In the genomic region with DNA sequence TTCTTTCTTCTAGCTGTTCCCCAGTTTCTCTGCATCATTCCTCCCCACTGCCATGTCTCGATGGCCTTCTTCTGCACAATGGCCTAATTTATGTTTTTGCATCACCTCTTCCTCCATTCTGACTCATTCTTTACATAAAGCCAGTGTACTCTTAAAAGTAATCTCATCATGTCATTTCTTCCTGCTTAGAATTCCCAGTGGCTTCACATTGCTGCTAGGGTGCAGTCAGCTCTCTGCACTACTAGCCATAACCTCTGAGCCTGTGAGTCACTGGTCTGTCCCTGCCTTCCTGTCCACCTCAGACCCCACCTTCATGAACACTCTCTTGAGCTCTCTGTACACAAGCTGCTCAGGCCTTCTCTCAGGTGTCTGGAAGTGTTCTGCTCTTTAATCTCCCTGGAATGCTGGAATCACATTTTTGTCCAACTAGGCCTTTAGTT, we compare ENCODE assay signal across 1 cellular context.
TF ChIP-seq lines count a peak whose summit lies in the region.

No MANE protein-coding gene starts in this region.

TF ChIP-seq in HepG2, 621 proteins besides CTCF, POLR2A, EP300 and RAD21 (continued from another document and continues in another):
- TF ChIP-seq, protein P1, sequence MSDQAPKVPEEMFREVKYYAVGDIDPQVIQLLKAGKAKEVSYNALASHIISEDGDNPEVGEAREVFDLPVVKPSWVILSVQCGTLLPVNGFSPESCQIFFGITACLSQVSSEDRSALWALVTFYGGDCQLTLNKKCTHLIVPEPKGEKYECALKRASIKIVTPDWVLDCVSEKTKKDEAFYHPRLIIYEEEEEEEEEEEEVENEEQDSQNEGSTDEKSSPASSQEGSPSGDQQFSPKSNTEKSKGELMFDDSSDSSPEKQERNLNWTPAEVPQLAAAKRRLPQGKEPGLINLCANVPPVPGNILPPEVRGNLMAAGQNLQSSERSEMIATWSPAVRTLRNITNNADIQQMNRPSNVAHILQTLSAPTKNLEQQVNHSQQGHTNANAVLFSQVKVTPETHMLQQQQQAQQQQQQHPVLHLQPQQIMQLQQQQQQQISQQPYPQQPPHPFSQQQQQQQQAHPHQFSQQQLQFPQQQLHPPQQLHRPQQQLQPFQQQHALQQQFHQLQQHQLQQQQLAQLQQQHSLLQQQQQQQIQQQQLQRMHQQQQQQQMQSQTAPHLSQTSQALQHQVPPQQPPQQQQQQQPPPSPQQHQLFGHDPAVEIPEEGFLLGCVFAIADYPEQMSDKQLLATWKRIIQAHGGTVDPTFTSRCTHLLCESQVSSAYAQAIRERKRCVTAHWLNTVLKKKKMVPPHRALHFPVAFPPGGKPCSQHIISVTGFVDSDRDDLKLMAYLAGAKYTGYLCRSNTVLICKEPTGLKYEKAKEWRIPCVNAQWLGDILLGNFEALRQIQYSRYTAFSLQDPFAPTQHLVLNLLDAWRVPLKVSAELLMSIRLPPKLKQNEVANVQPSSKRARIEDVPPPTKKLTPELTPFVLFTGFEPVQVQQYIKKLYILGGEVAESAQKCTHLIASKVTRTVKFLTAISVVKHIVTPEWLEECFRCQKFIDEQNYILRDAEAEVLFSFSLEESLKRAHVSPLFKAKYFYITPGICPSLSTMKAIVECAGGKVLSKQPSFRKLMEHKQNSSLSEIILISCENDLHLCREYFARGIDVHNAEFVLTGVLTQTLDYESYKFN (CRISPR knock-in tag; conservative IDR thresholded peaks at IDR 0.05): peak; percentile 58; the same call in 1 of the 2 replicates
- TF ChIP-seq ATF7 (IDR thresholded peaks at IDR 0.05) (peak; percentile 22; the same call in 1 of the 2 replicates), ATF7 (CRISPR knock-in tag; IDR thresholded peaks at IDR 0.05) (no peak), KDM5B (CRISPR knock-in tag; IDR thresholded peaks at IDR 0.05; ENCODE audit: borderline replicate concordance) (no peak), ARNT2 (CRISPR knock-in tag; IDR thresholded peaks at IDR 0.05; ENCODE audit: low read depth) (no peak), ATRX (CRISPR knock-in tag; IDR thresholded peaks at IDR 0.05; ENCODE audit: borderline replicate concordance) (no peak), MLLT10 (CRISPR knock-in tag; IDR thresholded peaks at IDR 0.05) (no peak), ZNF792 (CRISPR knock-in tag; IDR thresholded peaks at IDR 0.05) (no peak), SIX4 (CRISPR knock-in tag; IDR thresholded peaks at IDR 0.05) (no peak), GATAD1 (CRISPR knock-in tag; IDR thresholded peaks at IDR 0.05) (no peak), ZFAT (CRISPR knock-in tag; conservative IDR thresholded peaks at IDR 0.05) (no peak), YY1 (IDR thresholded peaks at IDR 0.05; ENCODE audit: insufficient read depth, insufficient replicate concordance, low read depth, low read length) (no peak), ZSCAN31 (CRISPR knock-in tag; IDR thresholded peaks at IDR 0.05; ENCODE audit: low read depth) (no peak), SATB2 (CRISPR knock-in tag; IDR thresholded peaks at IDR 0.05) (no peak), ZNF883 (CRISPR knock-in tag; IDR thresholded peaks at IDR 0.05; ENCODE audit: not compliant biosample characterization) (no peak), ZNF761 (CRISPR knock-in tag; conservative IDR thresholded peaks at IDR 0.05) (no peak), ZNF780A (CRISPR knock-in tag; IDR thresholded peaks at IDR 0.05) (no peak), FLYWCH1 (CRISPR knock-in tag; IDR thresholded peaks at IDR 0.05) (no peak), YEATS2 (CRISPR knock-in tag; IDR thresholded peaks at IDR 0.05; ENCODE audit: borderline replicate concordance) (peak; percentile 22; the same call in 1 of the 2 replicates), SRY (CRISPR knock-in tag; IDR thresholded peaks at IDR 0.05) (no peak), ATM (IDR thresholded peaks at IDR 0.05; ENCODE audit: borderline replicate concordance) (no peak), NFKB2 (CRISPR knock-in tag; IDR thresholded peaks at IDR 0.05; ENCODE audit: borderline replicate concordance) (no peak), ARHGAP35 (CRISPR knock-in tag; IDR thresholded peaks at IDR 0.05; ENCODE audit: borderline replicate concordance) (no peak), POLR2AphosphoS5 (IDR thresholded peaks at IDR 0.05; ENCODE audit: low read depth, low read length) (no peak), PAX8 (CRISPR knock-in tag; IDR thresholded peaks at IDR 0.05; ENCODE audit: borderline replicate concordance) (no peak)
- TF ChIP-seq, protein P2, sequence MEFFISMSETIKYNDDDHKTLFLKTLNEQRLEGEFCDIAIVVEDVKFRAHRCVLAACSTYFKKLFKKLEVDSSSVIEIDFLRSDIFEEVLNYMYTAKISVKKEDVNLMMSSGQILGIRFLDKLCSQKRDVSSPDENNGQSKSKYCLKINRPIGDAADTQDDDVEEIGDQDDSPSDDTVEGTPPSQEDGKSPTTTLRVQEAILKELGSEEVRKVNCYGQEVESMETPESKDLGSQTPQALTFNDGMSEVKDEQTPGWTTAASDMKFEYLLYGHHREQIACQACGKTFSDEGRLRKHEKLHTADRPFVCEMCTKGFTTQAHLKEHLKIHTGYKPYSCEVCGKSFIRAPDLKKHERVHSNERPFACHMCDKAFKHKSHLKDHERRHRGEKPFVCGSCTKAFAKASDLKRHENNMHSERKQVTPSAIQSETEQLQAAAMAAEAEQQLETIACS (CRISPR knock-in tag; IDR thresholded peaks at IDR 0.05): no peak
- TF ChIP-seq, protein P3, sequence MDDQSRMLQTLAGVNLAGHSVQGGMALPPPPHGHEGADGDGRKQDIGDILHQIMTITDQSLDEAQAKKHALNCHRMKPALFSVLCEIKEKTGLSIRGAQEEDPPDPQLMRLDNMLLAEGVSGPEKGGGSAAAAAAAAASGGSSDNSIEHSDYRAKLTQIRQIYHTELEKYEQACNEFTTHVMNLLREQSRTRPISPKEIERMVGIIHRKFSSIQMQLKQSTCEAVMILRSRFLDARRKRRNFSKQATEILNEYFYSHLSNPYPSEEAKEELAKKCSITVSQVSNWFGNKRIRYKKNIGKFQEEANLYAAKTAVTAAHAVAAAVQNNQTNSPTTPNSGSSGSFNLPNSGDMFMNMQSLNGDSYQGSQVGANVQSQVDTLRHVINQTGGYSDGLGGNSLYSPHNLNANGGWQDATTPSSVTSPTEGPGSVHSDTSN (CRISPR knock-in tag; IDR thresholded peaks at IDR 0.05; ENCODE audit: borderline replicate concordance): no peak
- TF ChIP-seq, protein P4, sequence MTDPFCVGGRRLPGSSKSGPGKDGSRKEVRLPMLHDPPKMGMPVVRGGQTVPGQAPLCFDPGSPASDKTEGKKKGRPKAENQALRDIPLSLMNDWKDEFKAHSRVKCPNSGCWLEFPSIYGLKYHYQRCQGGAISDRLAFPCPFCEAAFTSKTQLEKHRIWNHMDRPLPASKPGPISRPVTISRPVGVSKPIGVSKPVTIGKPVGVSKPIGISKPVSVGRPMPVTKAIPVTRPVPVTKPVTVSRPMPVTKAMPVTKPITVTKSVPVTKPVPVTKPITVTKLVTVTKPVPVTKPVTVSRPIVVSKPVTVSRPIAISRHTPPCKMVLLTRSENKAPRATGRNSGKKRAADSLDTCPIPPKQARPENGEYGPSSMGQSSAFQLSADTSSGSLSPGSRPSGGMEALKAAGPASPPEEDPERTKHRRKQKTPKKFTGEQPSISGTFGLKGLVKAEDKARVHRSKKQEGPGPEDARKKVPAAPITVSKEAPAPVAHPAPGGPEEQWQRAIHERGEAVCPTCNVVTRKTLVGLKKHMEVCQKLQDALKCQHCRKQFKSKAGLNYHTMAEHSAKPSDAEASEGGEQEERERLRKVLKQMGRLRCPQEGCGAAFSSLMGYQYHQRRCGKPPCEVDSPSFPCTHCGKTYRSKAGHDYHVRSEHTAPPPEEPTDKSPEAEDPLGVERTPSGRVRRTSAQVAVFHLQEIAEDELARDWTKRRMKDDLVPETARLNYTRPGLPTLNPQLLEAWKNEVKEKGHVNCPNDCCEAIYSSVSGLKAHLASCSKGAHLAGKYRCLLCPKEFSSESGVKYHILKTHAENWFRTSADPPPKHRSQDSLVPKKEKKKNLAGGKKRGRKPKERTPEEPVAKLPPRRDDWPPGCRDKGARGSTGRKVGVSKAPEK (CRISPR knock-in tag; IDR thresholded peaks at IDR 0.05; ENCODE audit: borderline replicate concordance): no peak
- TF ChIP-seq, protein P5, sequence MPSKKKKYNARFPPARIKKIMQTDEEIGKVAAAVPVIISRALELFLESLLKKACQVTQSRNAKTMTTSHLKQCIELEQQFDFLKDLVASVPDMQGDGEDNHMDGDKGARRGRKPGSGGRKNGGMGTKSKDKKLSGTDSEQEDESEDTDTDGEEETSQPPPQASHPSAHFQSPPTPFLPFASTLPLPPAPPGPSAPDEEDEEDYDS (CRISPR knock-in tag; IDR thresholded peaks at IDR 0.05): peak; percentile 32; the same call in 1 of the 2 replicates
- TF ChIP-seq, protein P6, sequence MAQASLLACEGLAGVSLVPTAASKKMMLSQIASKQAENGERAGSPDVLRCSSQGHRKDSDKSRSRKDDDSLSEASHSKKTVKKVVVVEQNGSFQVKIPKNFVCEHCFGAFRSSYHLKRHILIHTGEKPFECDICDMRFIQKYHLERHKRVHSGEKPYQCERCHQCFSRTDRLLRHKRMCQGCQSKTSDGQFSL (CRISPR knock-in tag; IDR thresholded peaks at IDR 0.05): no peak
- TF ChIP-seq, protein P7, sequence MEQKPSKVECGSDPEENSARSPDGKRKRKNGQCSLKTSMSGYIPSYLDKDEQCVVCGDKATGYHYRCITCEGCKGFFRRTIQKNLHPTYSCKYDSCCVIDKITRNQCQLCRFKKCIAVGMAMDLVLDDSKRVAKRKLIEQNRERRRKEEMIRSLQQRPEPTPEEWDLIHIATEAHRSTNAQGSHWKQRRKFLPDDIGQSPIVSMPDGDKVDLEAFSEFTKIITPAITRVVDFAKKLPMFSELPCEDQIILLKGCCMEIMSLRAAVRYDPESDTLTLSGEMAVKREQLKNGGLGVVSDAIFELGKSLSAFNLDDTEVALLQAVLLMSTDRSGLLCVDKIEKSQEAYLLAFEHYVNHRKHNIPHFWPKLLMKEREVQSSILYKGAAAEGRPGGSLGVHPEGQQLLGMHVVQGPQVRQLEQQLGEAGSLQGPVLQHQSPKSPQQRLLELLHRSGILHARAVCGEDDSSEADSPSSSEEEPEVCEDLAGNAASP (CRISPR knock-in tag; IDR thresholded peaks at IDR 0.05; ENCODE audit: borderline replicate concordance): no peak
- TF ChIP-seq, protein P8, sequence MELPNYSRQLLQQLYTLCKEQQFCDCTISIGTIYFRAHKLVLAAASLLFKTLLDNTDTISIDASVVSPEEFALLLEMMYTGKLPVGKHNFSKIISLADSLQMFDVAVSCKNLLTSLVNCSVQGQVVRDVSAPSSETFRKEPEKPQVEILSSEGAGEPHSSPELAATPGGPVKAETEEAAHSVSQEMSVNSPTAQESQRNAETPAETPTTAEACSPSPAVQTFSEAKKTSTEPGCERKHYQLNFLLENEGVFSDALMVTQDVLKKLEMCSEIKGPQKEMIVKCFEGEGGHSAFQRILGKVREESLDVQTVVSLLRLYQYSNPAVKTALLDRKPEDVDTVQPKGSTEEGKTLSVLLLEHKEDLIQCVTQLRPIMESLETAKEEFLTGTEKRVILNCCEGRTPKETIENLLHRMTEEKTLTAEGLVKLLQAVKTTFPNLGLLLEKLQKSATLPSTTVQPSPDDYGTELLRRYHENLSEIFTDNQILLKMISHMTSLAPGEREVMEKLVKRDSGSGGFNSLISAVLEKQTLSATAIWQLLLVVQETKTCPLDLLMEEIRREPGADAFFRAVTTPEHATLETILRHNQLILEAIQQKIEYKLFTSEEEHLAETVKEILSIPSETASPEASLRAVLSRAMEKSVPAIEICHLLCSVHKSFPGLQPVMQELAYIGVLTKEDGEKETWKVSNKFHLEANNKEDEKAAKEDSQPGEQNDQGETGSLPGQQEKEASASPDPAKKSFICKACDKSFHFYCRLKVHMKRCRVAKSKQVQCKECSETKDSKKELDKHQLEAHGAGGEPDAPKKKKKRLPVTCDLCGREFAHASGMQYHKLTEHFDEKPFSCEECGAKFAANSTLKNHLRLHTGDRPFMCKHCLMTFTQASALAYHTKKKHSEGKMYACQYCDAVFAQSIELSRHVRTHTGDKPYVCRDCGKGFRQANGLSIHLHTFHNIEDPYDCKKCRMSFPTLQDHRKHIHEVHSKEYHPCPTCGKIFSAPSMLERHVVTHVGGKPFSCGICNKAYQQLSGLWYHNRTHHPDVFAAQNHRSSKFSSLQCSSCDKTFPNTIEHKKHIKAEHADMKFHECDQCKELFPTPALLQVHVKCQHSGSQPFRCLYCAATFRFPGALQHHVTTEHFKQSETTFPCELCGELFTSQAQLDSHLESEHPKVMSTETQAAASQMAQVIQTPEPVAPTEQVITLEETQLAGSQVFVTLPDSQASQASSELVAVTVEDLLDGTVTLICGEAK (IDR thresholded peaks at IDR 0.05): no peak
- TF ChIP-seq, protein P8 (CRISPR knock-in tag; IDR thresholded peaks at IDR 0.05): no peak
- TF ChIP-seq, protein P9, sequence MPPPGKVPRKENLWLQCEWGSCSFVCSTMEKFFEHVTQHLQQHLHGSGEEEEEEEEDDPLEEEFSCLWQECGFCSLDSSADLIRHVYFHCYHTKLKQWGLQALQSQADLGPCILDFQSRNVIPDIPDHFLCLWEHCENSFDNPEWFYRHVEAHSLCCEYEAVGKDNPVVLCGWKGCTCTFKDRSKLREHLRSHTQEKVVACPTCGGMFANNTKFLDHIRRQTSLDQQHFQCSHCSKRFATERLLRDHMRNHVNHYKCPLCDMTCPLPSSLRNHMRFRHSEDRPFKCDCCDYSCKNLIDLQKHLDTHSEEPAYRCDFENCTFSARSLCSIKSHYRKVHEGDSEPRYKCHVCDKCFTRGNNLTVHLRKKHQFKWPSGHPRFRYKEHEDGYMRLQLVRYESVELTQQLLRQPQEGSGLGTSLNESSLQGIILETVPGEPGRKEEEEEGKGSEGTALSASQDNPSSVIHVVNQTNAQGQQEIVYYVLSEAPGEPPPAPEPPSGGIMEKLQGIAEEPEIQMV (CRISPR knock-in tag; IDR thresholded peaks at IDR 0.05; ENCODE audit: low read depth): no peak
